ENCODE assay signal across 8 cellular contexts in the genomic region with DNA sequence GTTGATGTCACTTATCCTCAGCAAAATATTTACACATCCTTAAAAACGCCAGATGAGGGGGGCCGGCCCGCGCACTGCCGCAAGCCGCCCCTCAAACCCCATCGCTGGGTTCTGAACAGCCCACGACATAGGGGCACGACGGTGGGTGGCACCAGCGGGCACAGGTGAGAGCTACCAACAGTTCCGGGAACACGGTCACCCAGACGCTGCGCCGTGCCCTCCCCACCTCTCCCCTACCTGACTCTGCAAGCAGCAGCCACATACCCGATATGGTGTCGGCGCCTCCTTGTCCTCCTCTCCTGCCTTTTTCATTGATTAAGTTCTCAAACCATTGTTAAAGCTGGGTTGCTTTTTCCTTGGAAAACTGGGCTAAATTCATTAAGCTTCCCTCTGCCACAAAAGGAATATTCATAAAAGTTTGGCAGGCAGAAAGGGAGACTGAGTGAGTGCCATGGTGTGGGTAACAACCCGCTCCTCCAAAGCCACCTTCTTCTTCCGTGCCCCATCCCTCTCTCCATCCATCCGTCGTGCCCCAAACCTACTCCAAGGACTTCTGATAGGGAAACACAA. TPM values are rescaled to one million over a fixed set of nuclear protein-coding genes. Genes with fewer than 3 reads are reported as not detected.
DNase-seq lines count a peak whose midpoint lies in the region; ATAC-seq and TF ChIP-seq lines count a peak whose summit lies in the region.

No MANE protein-coding gene starts in this region.

- peaks cover 37% of the 10 kb centered on the region for H3K27me3 Mint-ChIP-seq in activated naive CD8-positive, alpha-beta T cell treated with anti-CD3 and anti-CD28 coated beads, Interleukin-2, amount 50 U/mL, for 24 hours

- TF ChIP-seq CTCF in lung (IDR thresholded peaks at IDR 0.05; ENCODE audit: control extremely low read depth, extremely low read depth) (no peak), tibial artery (IDR thresholded peaks at IDR 0.05) (no peak)

- H3K36me3 ChIP-seq in lung (ENCODE audit: control insufficient read depth in 2 of 2, insufficient read depth in 2 of 2, low read length in 2 of 2) (no peaks in the 10 kb centered on the region), tibial artery (no peaks in the 10 kb centered on the region)

- H3K4me1 Mint-ChIP-seq in activated naive CD8-positive, alpha-beta T cell treated with anti-CD3 and anti-CD28 coated beads, Interleukin-2, amount 50 U/mL, for 24 hours: peaks cover 12% of the 10 kb centered on the region

- intact Hi-C loops in tibial artery (cut with DNase I; ENCODE audit: low total_unique reads): no loop called here

- peak overlapping the region; percentile 49 for H3K4me3 ChIP-seq in lung
- H3K4me3 ChIP-seq in tibial artery: peak overlapping the region; percentile 59 to 79

- H3K27ac Mint-ChIP-seq in activated naive CD8-positive, alpha-beta T cell treated with anti-CD3 and anti-CD28 coated beads, Interleukin-2, amount 50 U/mL, for 24 hours: no peak overlapping the region

- peaks cover 0 to 3% of the 10 kb centered on the region in 2 donors for H3K9me3 ChIP-seq in lung (ENCODE audit: control insufficient read depth in 2 of 2, insufficient read depth in 1 of 2, low read length in 1 of 2)
- no peaks in the 10 kb centered on the region for H3K9me3 ChIP-seq in tibial artery

- WGBS in lung, 2 donors: 1 to 32% methylated on average over 22 to 23 of the region's 23 CpGs

- H3K27ac ChIP-seq in lung (ENCODE audit: low read depth in 1 of 2, low read length in 1 of 2) (peak overlapping the region in 1 of 2 donors; percentile 37), tibial artery (peak overlapping the region in 1 of 2 donors; percentile 57)

- no peaks in the 10 kb centered on the region for H3K9me3 Mint-ChIP-seq in activated naive CD8-positive, alpha-beta T cell treated with anti-CD3 and anti-CD28 coated beads, Interleukin-2, amount 50 U/mL, for 24 hours

- H3K27me3 ChIP-seq in lung (ENCODE audit: control insufficient read depth, insufficient read depth) (peaks cover 14% of the 10 kb centered on the region), tibial artery (no peaks in the 10 kb centered on the region)

- peak overlapping the region; percentile 71 for H3K4me3 Mint-ChIP-seq in activated naive CD8-positive, alpha-beta T cell treated with anti-CD3 and anti-CD28 coated beads, Interleukin-2, amount 50 U/mL, for 24 hours

- no peaks in the 10 kb centered on the region for H3K4me1 ChIP-seq in lung (ENCODE audit: control insufficient read depth in 2 of 2, insufficient read depth in 2 of 2, low read length in 2 of 2)
- peaks cover 0 to 7% (median 0%) of the 10 kb centered on the region in 4 donors for H3K4me1 ChIP-seq in tibial artery

- DNase-seq in activated T-cell treated with anti-CD3 and anti-CD28 coated beads for 1 hour (ENCODE audit: low read depth) (peak; percentile 12), lung (ENCODE audit: low spot score) (no peak), tibial artery (no peak), LoVo (ENCODE audit: low spot score) (no peak), islet precursor cell (no peak), A172 (ENCODE audit: low spot score) (no peak)
- DNase-seq in activated T-cell treated with anti-CD3 and anti-CD28 coated beads, Interleukin-2, amount 50 U/mL, for 48 hours: no peak
- DNase-seq in activated naive CD8-positive, alpha-beta T cell treated with anti-CD3 and anti-CD28 coated beads, Interleukin-2, amount 50 U/mL, for 24 hours: peak; percentile 4

- no peak for ATAC-seq in activated naive CD8-positive, alpha-beta T cell treated with anti-CD3 and anti-CD28 coated beads, Interleukin-2, amount 50 U/mL, for 24 hours
- ATAC-seq in lung (ENCODE audit: insufficient read depth, low FRiP score): no peak

- no peaks in the 10 kb centered on the region for H3K36me3 Mint-ChIP-seq in activated naive CD8-positive, alpha-beta T cell treated with anti-CD3 and anti-CD28 coated beads, Interleukin-2, amount 50 U/mL, for 24 hours (ENCODE audit: low read depth)

RNA-seq across cellular contexts. Expression of a gene that starts 1.4 kb away (rescaled TPM):
- 10 to 100 TPM; 13.5 to 19.9 TPM for total RNA-seq in lung
- polyA plus RNA-seq in lung: 10 to 100 TPM; 11.5 to 13.8 TPM
- not detected in 2 replicates for total RNA-seq in A172 (2014; rRNA removed; shearing (Covaris generic))

Comparison
In these comparisons a context has a peak if more than half of its experiments do, and no peak if none do; other contexts are left out.
1. DNase-seq: peak in activated T-cell treated with anti-CD3 and anti-CD28 coated beads for 1 hour (single experiment) and activated naive CD8-positive, alpha-beta T cell treated with anti-CD3 and anti-CD28 coated beads, Interleukin-2, amount 50 U/mL, for 24 hours (single experiment); none in activated T-cell treated with anti-CD3 and anti-CD28 coated beads, Interleukin-2, amount 50 U/mL, for 48 hours (0 of 2), lung (single experiment), tibial artery (0 of 2), LoVo (single experiment), islet precursor cell (single experiment) and A172 (single experiment).
2. RNA of a gene that starts 1.4 kb away (total RNA-seq): 13.5 to 19.9 TPM in lung; not detected in A172; every median in the first group is over 10 times any median in the second.